In the genomic region with DNA sequence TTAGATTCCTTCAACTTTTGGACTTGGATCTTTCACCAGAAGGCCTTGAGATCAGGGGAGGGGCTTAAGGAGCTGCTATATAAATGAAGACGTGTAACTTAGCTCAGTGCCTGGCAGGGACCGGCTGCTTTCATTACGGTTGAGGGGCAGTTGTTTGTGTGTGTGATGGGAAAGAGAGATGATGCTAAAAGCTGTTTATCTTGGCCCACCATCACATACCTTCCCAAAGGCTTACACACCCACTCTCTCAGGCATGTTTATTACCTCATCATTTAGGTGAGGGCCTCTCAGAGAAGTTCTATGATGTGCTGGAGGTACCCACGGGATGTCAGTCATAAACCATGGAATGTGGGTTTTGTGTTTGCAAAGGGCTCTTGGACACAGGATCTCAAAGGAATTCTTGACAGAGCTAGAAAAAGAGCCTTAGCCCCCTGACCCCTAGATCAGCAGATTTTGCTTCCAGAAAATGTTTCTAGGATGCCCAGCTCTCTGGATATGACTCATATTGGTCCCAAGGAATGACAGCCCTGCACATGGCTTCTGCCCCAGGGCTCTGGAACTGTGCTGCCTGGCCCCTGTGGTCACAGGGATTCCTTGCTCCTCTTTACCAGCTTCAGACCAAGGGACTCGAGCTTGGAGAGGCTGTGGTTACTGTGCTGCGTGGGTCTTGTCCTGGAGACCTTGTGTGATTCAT, we compare ENCODE assay signal across 10 cellular contexts. TPM values are rescaled to one million over a fixed set of nuclear protein-coding genes. Genes with fewer than 3 reads are reported as not detected.
A peak's percentile ranks its signal among the peaks of the same experiment; 100 is the strongest.
DNase-seq lines count a peak whose midpoint lies in the region; ATAC-seq and TF ChIP-seq lines count a peak whose summit lies in the region.
"Had no signal": no experiment of that assay in that cellular context is flagged by ENCODE, and none has a peak within 500 bp of the region (broad histone marks: within the 10 kb centered on the region; RNA-seq: fewer than 3 reads in every experiment).

No MANE protein-coding gene starts in this region.

- TF ChIP-seq CTCF in HFFc6 (IDR thresholded peaks at IDR 0.05): no peak

- H3K4me1 Mint-ChIP-seq in HFFc6 (ENCODE audit: low read depth): peaks cover 49% of the 10 kb centered on the region
- peaks cover 5 to 12% (median 10%) of the 10 kb centered on the region in 4 donors for H3K4me1 Mint-ChIP-seq in CD4-positive, alpha-beta memory T cell

- H3K27ac Mint-ChIP-seq in HFFc6: peak overlapping the region; percentile 95
- H3K27ac Mint-ChIP-seq in CD4-positive, alpha-beta memory T cell: no peak overlapping the region

- peak overlapping the region; percentile 58 for H3K4me3 Mint-ChIP-seq in HFFc6
- no peak overlapping the region for H3K4me3 Mint-ChIP-seq in CD4-positive, alpha-beta memory T cell

- no peaks in the 10 kb centered on the region for H3K9me3 ChIP-seq in CD4-positive, alpha-beta memory T cell (ENCODE audit: control insufficient read depth in 1 of 2, low read length in 2 of 2)

- CTCF ChIA-PET in CD4-positive, alpha-beta memory T cell (lab: Charles Lee; ENCODE audit: partially characterized antibody): interaction anchor here (1.0 kb wide), 1 partner anchor 82 kb away, joined by 3 read pairs; no protein-coding TSS in a partner anchor

- H3K4me1 ChIP-seq in CD4-positive, alpha-beta memory T cell (ENCODE audit: insufficient read depth, low read length): peaks cover 4% of the 10 kb centered on the region

- no peaks in the 10 kb centered on the region for H3K9me3 Mint-ChIP-seq in HFFc6
- no peaks in the 10 kb centered on the region for H3K9me3 Mint-ChIP-seq in CD4-positive, alpha-beta memory T cell

- no peak overlapping the region for H3K4me3 ChIP-seq in CD4-positive, alpha-beta memory T cell (ENCODE audit: low read length in 2 of 2)
- H3K4me3 ChIP-seq: SK-N-MC had no signal

- intact Hi-C loops in CD4-positive, alpha-beta memory T cell (cut with micrococcal nuclease): no loop called here

- no peak for ATAC-seq in GM19023 (IDR thresholded peaks at IDR 0.05; ENCODE audit: unreplicated experiment)

- H3K27ac ChIP-seq in layer of hippocampus (ENCODE audit: low read depth, low read length) (peak overlapping the region; percentile 53), temporal lobe (ENCODE audit: low read depth, low read length) (peak overlapping the region; percentile 75)
- H3K27ac ChIP-seq in CD4-positive, alpha-beta memory T cell (ENCODE audit: low read depth, low read length): no peak overlapping the region
- H3K27ac ChIP-seq: SK-N-MC had no signal

- H3K36me3 Mint-ChIP-seq in HFFc6 (ENCODE audit: low read depth): no peaks in the 10 kb centered on the region
- no peaks in the 10 kb centered on the region for H3K36me3 Mint-ChIP-seq in CD4-positive, alpha-beta memory T cell

- peak; percentile 96 for DNase-seq in HFFc6
- DNase-seq in astrocyte of the hippocampus (ENCODE audit: low read depth, low spot score): peak; percentile 92
- no peak for DNase-seq in CD4-positive, alpha-beta memory T cell
- no peak for DNase-seq in hippocampal formation (lab: John Stamatoyannopoulos, UW)
- no peak for DNase-seq in activated gamma-delta T cell (lab: John Stamatoyannopoulos, UW)
- DNase-seq: activated naive CD4-positive, alpha-beta T cell treated with Interleukin-2 at 50 U/mL for 16 hours had no signal

- no peaks in the 10 kb centered on the region for H3K27me3 ChIP-seq in layer of hippocampus (ENCODE audit: control insufficient read depth, insufficient read depth, low read length)
- H3K27me3 ChIP-seq in CD4-positive, alpha-beta memory T cell (ENCODE audit: insufficient read depth, low read length): no peaks in the 10 kb centered on the region

- POLR2A ChIA-PET in CD4-positive, alpha-beta memory T cell (lab: Charles Lee; ENCODE audit: partially characterized antibody): interaction anchor here (1.1 kb wide), 1 partner anchor 31 kb away, joined by 3 read pairs; no protein-coding TSS in a partner anchor

- H3K36me3 ChIP-seq in CD4-positive, alpha-beta memory T cell (ENCODE audit: insufficient read depth, low read length): no peaks in the 10 kb centered on the region

- no peaks in the 10 kb centered on the region for H3K27me3 Mint-ChIP-seq in HFFc6 (ENCODE audit: insufficient read depth)
- H3K27me3 Mint-ChIP-seq in CD4-positive, alpha-beta memory T cell: no peaks in the 10 kb centered on the region

RNA-seq across cellular contexts. Expression of gene SMAD3, which starts 15.9 kb away (rescaled TPM):
- 100 to 1,000 TPM in 4 of 6 experiments, 10 to 100 TPM in 2; 54.3 to 132 (median 118) TPM for total RNA-seq in HFFc6 (2021; fragmentation: NEBNext Ultra II Directional; extraction: Animal tissue kit (Norgen Biotek cat#: 25700))
- total RNA-seq in temporal lobe: 3.4 TPM
- total RNA-seq in CD4-positive, alpha-beta memory T cell: 100 to 1,000 TPM; 189 to 197 TPM
- 10 to 100 TPM; 14.6 to 31.9 TPM for polyA plus RNA-seq in CD4-positive, alpha-beta memory T cell

Comparison
In these comparisons a context has a peak if more than half of its experiments do, and no peak if none do; other contexts are left out.
1. DNase-seq: peak in HFFc6 (single experiment) and astrocyte of the hippocampus (single experiment); none in CD4-positive, alpha-beta memory T cell (0 of 5), hippocampal formation (0 of 2) and activated gamma-delta T cell (single experiment).
2. RNA of gene SMAD3, which starts 15.9 kb away (total RNA-seq): 189 to 197 TPM in CD4-positive, alpha-beta memory T cell and 54.3 to 132 TPM in HFFc6; 3.4 TPM in temporal lobe (single experiment); every median in the first group is over 10 times any median in the second.